ENCODE assay signal across 8 cellular contexts in genomic region chr15:90320062-90320884, GRCh38.
DNase-seq lines count a peak whose midpoint lies in the region; ATAC-seq and TF ChIP-seq lines count a peak whose summit lies in the region.

No MANE protein-coding gene starts in this region.

- H3K9me3 ChIP-seq in Loucy (ENCODE audit: insufficient read depth, low read depth, low read length) = no peaks in the 10 kb centered on the region

- DNase-seq in CMK (ENCODE audit: low read depth) (peak; percentile 70), RPMI8226 (peak; percentile 89), activated T-helper 1 cell treated with Interleukin-2 at 50 U/mL for 16 hours (ENCODE audit: low read depth) (peak; percentile 43), fibroblast of the conjunctiva (ENCODE audit: low read depth) (peak; percentile 80), nephron progenitor cell (peak; percentile 74)
- DNase-seq in stimulated activated naive CD8-positive, alpha-beta T cell treated with anti-CD3 and anti-CD28 coated beads, Interleukin-15, Interleukin-2, amounts not matched to agents 100 U/mL and 50 U/mL, for 24 hours = peak; percentile 67

- TF ChIP-seq CTCF in Loucy (conservative IDR thresholded peaks at IDR 0.05; ENCODE audit: low read length) (peak; percentile 98), nephron progenitor cell (IDR thresholded peaks at IDR 0.05) (peak; percentile 97)

- H3K27ac Mint-ChIP-seq in nephron progenitor cell = no peak overlapping the region

- H3K4me2 ChIP-seq in Loucy (ENCODE audit: low read depth, low read length, poor library complexity, severe bottlenecking) = peak overlapping the region; percentile 28

- no peaks in the 10 kb centered on the region for H3F3A ChIP-seq in Loucy (ENCODE audit: low read depth)

- H3K9me2 ChIP-seq in Loucy (replicated peaks; ENCODE audit: low read depth, low read length) = no peaks in the 10 kb centered on the region

- H3K27me3 ChIP-seq in Loucy (ENCODE audit: insufficient read depth, low read length, poor library complexity, severe bottlenecking) = no peaks in the 10 kb centered on the region

- H3K36me3 ChIP-seq in Loucy (ENCODE audit: insufficient read depth, low read length) = no peaks in the 10 kb centered on the region

- peak; percentile 80 for ATAC-seq in GM21529 (IDR thresholded peaks at IDR 0.05; ENCODE audit: unreplicated experiment)
- ATAC-seq in stimulated activated naive CD8-positive, alpha-beta T cell treated with anti-CD3 and anti-CD28 coated beads, Interleukin-15, Interleukin-2, amounts not matched to agents 100 U/mL and 50 U/mL, for 24 hours = peak; percentile 99

- H3K9ac ChIP-seq in Loucy (ENCODE audit: low read depth, low read length, poor library complexity, severe bottlenecking) = peak overlapping the region; percentile 53

- H3K4me3 Mint-ChIP-seq in nephron progenitor cell = peak overlapping the region; percentile 1

- peaks cover 26% of the 10 kb centered on the region for H3K4me1 Mint-ChIP-seq in nephron progenitor cell

- H3K4me3 ChIP-seq in Loucy (ENCODE audit: low read length, poor library complexity, severe bottlenecking) = no peak overlapping the region

- no peaks in the 10 kb centered on the region for H3K79me2 ChIP-seq in Loucy (ENCODE audit: insufficient read depth, low read length)

- H2AFZ ChIP-seq in Loucy (ENCODE audit: low read length) = peak overlapping the region; percentile 94

- H3K4me1 ChIP-seq in Loucy (ENCODE audit: insufficient read depth, low read length, poor library complexity, severe bottlenecking) = no peaks in the 10 kb centered on the region

- no peaks in the 10 kb centered on the region for H3K36me3 Mint-ChIP-seq in nephron progenitor cell (ENCODE audit: low read depth)

- H4K20me1 ChIP-seq in Loucy (ENCODE audit: insufficient read depth, low read length, poor library complexity, severe bottlenecking) = no peaks in the 10 kb centered on the region

- H3K27me3 Mint-ChIP-seq in nephron progenitor cell (ENCODE audit: low read depth, poor library complexity) = peaks cover 4% of the 10 kb centered on the region

- H3K9me3 Mint-ChIP-seq in nephron progenitor cell = no peaks in the 10 kb centered on the region
